ENCODE assay signal across 1 cellular context in the genomic region with DNA sequence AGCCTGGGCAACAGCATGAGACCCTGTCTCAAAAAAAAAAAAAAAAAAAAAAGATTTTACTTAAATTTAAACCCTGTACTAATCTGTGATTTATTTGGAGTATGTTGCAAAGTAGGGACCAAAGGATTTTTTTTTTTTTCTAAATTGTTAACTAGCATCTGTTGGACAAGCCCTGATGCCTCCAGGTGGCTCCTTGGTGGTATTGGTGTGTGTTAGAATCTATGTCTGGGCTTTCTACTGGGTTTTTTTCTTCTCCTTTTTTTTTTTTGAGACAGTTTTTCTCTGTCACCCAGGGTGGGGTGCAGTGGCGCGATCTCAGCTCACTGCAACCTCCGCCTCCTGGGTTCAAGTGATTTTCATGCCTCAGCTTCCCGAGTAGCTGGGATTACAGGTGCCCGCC.
A peak's percentile ranks its signal among the peaks of the same experiment; 100 is the strongest.
TF ChIP-seq lines count a peak whose summit lies in the region.

No MANE protein-coding gene starts in this region.

TF ChIP-seq in GM12878, 131 proteins besides CTCF, POLR2A, EP300 and RAD21:
- peak; percentile 35; the same call in 1 of the 2 replicates for TF ChIP-seq ZNF384 (IDR thresholded peaks at IDR 0.05; ENCODE audit: borderline replicate concordance, low read depth, low read length)
TF ChIP-seq in GM12878: peak in this region for 1; not testable (repeated sequence) for 130.
